31 cellular contexts compared by ENCODE assay signal in the genomic region with DNA sequence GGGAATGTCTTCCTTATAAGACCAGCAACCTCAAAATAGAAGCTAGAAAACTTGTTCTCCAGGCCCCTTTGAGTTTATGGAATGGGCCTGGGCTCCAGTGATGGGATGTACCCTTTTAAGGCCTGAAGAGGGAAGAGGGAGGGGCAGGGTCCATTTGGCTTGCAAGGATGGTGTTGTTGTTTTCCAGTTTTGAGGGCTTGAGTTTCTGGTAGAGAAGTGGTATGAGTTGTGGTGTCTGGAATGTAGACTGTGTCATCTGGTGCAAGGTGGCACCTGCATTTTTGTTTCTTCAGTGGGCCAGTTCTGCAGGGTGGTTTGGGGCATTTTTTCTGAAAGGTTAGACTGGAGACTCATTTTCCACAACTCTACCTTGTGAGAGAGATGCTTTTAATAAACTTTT.
"Had no signal": no experiment of that assay in that cellular context is flagged by ENCODE, and none has a peak within 500 bp of the region (broad histone marks: within the 10 kb centered on the region; RNA-seq: fewer than 3 reads in every experiment).

No MANE protein-coding gene starts in this region.

- H3K27me3 ChIP-seq: ascending aorta, cardiac muscle cell had no signal

- H3K9me3 ChIP-seq: ascending aorta had no signal

- H3K4me1 ChIP-seq: ascending aorta had no signal

- ATAC-seq: activated CD4-positive, alpha-beta T cell treated with anti-CD3 and anti-CD28 coated beads for 36 hours; activated CD4-positive, CD25-positive, alpha-beta regulatory T cell treated with anti-CD3 and anti-CD28 coated beads, Interleukin-2, amount 50 U/mL, for 24 hours; activated CD8-positive, alpha-beta memory T cell treated with anti-CD3 and anti-CD28 coated beads, Interleukin-2, amount 10 ng/mL, durations not matched to agents 7 days and 5 days; activated CD8-positive, alpha-beta T cell treated with anti-CD3 and anti-CD28 coated beads, Interleukin-2, amount 10 ng/mL, durations not matched to agents 7 days and 5 days; activated naive CD8-positive, alpha-beta T cell treated with anti-CD3 and anti-CD28 coated beads, Interleukin-2, amount 50 U/mL, for 24 hours; WTC11 had no signal

- H3K36me3 ChIP-seq: ascending aorta, cardiac muscle cell, WERI-Rb-1 had no signal

- H3K4me3 ChIP-seq: ascending aorta, cardiac muscle cell had no signal

- DNase-seq: activated CD4-positive, alpha-beta memory T cell treated with anti-CD3 and anti-CD28 coated beads, Interleukin-2, amount 10 ng/mL, durations not matched to agents 7 days and 5 days; activated CD4-positive, alpha-beta T cell treated with anti-CD3 and anti-CD28 coated beads for 1 hour; activated CD4-positive, alpha-beta T cell treated with anti-CD3 and anti-CD28 coated beads for 36 hours; activated CD4-positive, alpha-beta T cell treated with anti-CD3 and anti-CD28 coated beads for 48 hours; activated CD4-positive, alpha-beta T cell treated with anti-CD3 and anti-CD28 coated beads, Interleukin-2, amount 10 ng/mL, durations not matched to agents 7 days and 5 days; activated CD4-positive, alpha-beta T cell treated with anti-CD3 and anti-CD28 coated beads, Interleukin-2, amount 50 U/mL, for 48 hours; activated CD4-positive, CD25-positive, alpha-beta regulatory T cell; activated CD8-positive, alpha-beta memory T cell treated with anti-CD3 and anti-CD28 coated beads for 24 hours; activated CD8-positive, alpha-beta memory T cell treated with anti-CD3 and anti-CD28 coated beads, Interleukin-2, amount 10 ng/mL, durations not matched to agents 7 days and 5 days; activated CD8-positive, alpha-beta memory T cell treated with anti-CD3 and anti-CD28 coated beads, Interleukin-2, amount 50 U/mL, for 48 hours; activated CD8-positive, alpha-beta T cell treated with anti-CD3 and anti-CD28 coated beads, Interleukin-2, amount 10 ng/mL, durations not matched to agents 7 days and 5 days; activated effector memory CD4-positive, alpha-beta T cell treated with Interleukin-2 at 50 U/mL for 16 hours; activated gamma-delta T cell; activated naive CD4-positive, alpha-beta T cell treated with anti-CD3 and anti-CD28 coated beads, Interleukin-2, amount 10 ng/mL, durations not matched to agents 7 days and 5 days; activated naive CD4-positive, alpha-beta T cell treated with Interleukin-2 at 50 U/mL for 16 hours; activated naive CD8-positive, alpha-beta T cell treated with anti-CD3 and anti-CD28 coated beads, Interleukin-2, amount 10 ng/mL, durations not matched to agents 7 days and 5 days; activated naive CD8-positive, alpha-beta T cell treated with anti-CD3 and anti-CD28 coated beads, Interleukin-2, amount 50 U/mL, for 24 hours; activated T-cell treated with anti-CD3 and anti-CD28 coated beads, Interleukin-2, amount 50 U/mL, for 24 hours; activated T-cell treated with anti-CD3 and anti-CD28 coated beads, Interleukin-2, amount 50 U/mL, for 48 hours; amygdala; anterior cingulate cortex; caudate nucleus; cerebellar nuclear complex; T-helper 1 cell; T-helper 2 cell; T-helper 9 cell; WERI-Rb-1 had no signal

- H3K27ac ChIP-seq: ascending aorta, cardiac muscle cell, WERI-Rb-1 had no signal
